In the genomic region with DNA sequence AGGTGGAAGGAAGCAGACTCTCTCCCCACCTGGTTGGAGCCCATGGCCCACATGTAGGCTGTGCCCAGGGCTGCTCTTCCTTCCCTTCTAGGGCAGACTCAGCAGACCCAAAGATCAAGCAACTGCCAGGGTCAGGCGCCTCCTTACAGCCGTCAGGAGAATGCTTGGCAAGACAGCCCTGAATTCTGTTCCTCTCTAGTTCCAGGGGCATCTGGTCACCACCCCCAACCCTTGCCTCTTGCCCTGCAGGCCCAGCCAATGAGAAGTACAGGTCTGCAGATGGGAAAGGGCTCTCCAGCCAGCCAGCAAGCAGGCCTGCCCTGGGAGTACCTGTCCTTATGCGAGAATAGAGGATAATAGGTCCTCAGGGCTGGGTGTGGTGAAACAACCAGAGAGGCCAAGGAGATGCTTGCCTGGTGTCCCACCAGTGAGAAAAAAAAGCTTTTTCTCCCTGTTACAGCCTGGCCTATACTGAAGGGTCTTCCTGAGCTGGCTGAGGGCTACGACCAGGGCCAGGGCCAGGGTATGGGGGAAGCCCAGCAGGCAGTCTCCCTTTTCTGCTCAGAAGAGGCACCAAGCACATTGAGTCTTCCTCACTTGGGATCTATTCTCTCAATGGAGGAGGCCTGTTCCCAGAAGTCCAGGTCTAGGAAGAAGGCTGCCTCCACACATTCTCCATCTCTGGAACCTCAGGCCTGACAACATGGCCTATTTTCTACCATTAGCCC, we compare ENCODE assay signal across 2 cellular contexts.
TF ChIP-seq lines count a peak whose summit lies in the region.

No MANE protein-coding gene starts in this region.

TF ChIP-seq in IMR-90, 13 proteins besides CTCF, POLR2A, EP300 and RAD21:
- no peak for TF ChIP-seq RCOR1 (IDR thresholded peaks at IDR 0.05; ENCODE audit: insufficient replicate concordance, low read length)
- TF ChIP-seq CEBPB (IDR thresholded peaks at IDR 0.05; ENCODE audit: low read depth, low read length), result no peak
- TF ChIP-seq MAZ (IDR thresholded peaks at IDR 0.05; ENCODE audit: borderline replicate concordance, low read depth, low read length), result no peak
- TF ChIP-seq SMC3 (IDR thresholded peaks at IDR 0.05; ENCODE audit: low read depth, low read length), result no peak
- TF ChIP-seq MXI1 (IDR thresholded peaks at IDR 0.05; ENCODE audit: borderline replicate concordance, low read depth, low read length), result no peak
- TF ChIP-seq, protein P1, sequence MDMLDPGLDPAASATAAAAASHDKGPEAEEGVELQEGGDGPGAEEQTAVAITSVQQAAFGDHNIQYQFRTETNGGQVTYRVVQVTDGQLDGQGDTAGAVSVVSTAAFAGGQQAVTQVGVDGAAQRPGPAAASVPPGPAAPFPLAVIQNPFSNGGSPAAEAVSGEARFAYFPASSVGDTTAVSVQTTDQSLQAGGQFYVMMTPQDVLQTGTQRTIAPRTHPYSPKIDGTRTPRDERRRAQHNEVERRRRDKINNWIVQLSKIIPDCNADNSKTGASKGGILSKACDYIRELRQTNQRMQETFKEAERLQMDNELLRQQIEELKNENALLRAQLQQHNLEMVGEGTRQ (IDR thresholded peaks at IDR 0.05; ENCODE audit: low read depth, low read length), result no peak
- TF ChIP-seq RFX5 (IDR thresholded peaks at IDR 0.05; ENCODE audit: low read depth, low read length), result no peak
- no peak for TF ChIP-seq CHD1 (IDR thresholded peaks at IDR 0.05; ENCODE audit: low read depth, low read length)

TF ChIP-seq in WTC11, 78 proteins besides CTCF, POLR2A, EP300 and RAD21:
- TF ChIP-seq, protein P2, sequence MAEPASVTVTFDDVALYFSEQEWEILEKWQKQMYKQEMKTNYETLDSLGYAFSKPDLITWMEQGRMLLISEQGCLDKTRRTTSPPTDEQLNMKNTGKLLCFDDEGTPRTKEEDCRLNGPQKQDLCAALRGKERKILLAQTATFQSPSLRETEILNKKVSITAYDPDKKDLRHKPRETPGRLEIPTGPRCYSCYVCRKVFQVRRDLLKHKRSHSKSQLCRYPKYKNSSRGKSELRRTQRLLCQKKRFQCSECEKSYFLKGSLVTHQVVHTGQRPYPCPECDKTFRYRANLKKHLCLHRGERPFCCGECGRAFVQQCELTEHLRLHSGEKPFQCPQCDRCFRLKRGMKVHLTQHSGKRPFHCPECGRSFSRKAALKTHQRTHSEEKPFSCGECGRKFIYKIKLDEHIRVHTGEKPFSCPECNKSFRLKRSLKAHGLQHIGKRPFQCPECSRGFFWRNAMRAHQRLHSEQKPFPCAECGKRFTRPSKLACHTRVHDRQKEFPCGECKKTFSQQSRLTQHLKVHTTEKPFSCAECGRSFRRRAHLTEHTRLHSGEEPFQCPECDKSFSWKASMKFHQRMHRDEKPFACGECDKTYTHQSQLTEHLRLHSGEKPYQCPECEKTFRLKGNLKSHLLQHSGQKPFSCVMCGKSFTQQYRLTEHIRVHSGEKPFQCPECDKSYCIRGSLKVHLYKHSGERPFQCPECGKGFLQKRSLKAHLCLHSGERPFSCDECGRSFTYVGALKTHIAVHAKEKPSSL (CRISPR knock-in tag; conservative IDR thresholded peaks at IDR 0.05), result no peak
- TF ChIP-seq, protein P3, sequence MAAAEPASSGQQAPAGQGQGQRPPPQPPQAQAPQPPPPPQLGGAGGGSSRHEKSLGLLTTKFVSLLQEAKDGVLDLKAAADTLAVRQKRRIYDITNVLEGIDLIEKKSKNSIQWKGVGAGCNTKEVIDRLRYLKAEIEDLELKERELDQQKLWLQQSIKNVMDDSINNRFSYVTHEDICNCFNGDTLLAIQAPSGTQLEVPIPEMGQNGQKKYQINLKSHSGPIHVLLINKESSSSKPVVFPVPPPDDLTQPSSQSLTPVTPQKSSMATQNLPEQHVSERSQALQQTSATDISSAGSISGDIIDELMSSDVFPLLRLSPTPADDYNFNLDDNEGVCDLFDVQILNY (CRISPR knock-in tag; IDR thresholded peaks at IDR 0.05), result no peak
- TF ChIP-seq OVOL2 (CRISPR knock-in tag; IDR thresholded peaks at IDR 0.05; ENCODE audit: borderline replicate concordance) (no peak), TEAD4 (CRISPR knock-in tag; IDR thresholded peaks at IDR 0.05) (no peak), FOXK1 (CRISPR knock-in tag; IDR thresholded peaks at IDR 0.05) (no peak), NR3C1 (CRISPR knock-in tag; conservative IDR thresholded peaks at IDR 0.05; ENCODE audit: low read depth) (no peak), CREB1 (CRISPR knock-in tag; IDR thresholded peaks at IDR 0.05) (no peak), EMX1 (CRISPR knock-in tag; IDR thresholded peaks at IDR 0.05) (no peak)
- TF ChIP-seq, protein P4, sequence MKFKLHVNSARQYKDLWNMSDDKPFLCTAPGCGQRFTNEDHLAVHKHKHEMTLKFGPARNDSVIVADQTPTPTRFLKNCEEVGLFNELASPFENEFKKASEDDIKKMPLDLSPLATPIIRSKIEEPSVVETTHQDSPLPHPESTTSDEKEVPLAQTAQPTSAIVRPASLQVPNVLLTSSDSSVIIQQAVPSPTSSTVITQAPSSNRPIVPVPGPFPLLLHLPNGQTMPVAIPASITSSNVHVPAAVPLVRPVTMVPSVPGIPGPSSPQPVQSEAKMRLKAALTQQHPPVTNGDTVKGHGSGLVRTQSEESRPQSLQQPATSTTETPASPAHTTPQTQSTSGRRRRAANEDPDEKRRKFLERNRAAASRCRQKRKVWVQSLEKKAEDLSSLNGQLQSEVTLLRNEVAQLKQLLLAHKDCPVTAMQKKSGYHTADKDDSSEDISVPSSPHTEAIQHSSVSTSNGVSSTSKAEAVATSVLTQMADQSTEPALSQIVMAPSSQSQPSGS (CRISPR knock-in tag; IDR thresholded peaks at IDR 0.05; ENCODE audit: borderline replicate concordance, low read depth), result no peak
- TF ChIP-seq, protein P5, sequence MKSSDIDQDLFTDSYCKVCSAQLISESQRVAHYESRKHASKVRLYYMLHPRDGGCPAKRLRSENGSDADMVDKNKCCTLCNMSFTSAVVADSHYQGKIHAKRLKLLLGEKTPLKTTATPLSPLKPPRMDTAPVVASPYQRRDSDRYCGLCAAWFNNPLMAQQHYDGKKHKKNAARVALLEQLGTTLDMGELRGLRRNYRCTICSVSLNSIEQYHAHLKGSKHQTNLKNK (CRISPR knock-in tag; IDR thresholded peaks at IDR 0.05), result no peak
- TF ChIP-seq, protein P6, sequence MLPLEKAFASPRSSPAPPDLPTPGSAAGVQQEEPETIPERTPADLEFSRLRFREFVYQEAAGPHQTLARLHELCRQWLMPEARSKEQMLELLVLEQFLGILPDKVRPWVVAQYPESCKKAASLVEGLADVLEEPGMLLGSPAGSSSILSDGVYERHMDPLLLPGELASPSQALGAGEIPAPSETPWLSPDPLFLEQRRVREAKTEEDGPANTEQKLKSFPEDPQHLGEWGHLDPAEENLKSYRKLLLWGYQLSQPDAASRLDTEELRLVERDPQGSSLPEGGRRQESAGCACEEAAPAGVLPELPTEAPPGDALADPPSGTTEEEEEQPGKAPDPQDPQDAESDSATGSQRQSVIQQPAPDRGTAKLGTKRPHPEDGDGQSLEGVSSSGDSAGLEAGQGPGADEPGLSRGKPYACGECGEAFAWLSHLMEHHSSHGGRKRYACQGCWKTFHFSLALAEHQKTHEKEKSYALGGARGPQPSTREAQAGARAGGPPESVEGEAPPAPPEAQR (CRISPR knock-in tag; IDR thresholded peaks at IDR 0.05), result no peak
- TF ChIP-seq, protein P7, sequence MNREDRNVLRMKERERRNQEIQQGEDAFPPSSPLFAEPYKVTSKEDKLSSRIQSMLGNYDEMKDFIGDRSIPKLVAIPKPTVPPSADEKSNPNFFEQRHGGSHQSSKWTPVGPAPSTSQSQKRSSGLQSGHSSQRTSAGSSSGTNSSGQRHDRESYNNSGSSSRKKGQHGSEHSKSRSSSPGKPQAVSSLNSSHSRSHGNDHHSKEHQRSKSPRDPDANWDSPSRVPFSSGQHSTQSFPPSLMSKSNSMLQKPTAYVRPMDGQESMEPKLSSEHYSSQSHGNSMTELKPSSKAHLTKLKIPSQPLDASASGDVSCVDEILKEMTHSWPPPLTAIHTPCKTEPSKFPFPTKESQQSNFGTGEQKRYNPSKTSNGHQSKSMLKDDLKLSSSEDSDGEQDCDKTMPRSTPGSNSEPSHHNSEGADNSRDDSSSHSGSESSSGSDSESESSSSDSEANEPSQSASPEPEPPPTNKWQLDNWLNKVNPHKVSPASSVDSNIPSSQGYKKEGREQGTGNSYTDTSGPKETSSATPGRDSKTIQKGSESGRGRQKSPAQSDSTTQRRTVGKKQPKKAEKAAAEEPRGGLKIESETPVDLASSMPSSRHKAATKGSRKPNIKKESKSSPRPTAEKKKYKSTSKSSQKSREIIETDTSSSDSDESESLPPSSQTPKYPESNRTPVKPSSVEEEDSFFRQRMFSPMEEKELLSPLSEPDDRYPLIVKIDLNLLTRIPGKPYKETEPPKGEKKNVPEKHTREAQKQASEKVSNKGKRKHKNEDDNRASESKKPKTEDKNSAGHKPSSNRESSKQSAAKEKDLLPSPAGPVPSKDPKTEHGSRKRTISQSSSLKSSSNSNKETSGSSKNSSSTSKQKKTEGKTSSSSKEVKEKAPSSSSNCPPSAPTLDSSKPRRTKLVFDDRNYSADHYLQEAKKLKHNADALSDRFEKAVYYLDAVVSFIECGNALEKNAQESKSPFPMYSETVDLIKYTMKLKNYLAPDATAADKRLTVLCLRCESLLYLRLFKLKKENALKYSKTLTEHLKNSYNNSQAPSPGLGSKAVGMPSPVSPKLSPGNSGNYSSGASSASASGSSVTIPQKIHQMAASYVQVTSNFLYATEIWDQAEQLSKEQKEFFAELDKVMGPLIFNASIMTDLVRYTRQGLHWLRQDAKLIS (CRISPR knock-in tag; IDR thresholded peaks at IDR 0.05; ENCODE audit: borderline replicate concordance), result no peak
- TF ChIP-seq, protein P8, sequence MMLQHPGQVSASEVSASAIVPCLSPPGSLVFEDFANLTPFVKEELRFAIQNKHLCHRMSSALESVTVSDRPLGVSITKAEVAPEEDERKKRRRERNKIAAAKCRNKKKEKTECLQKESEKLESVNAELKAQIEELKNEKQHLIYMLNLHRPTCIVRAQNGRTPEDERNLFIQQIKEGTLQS (CRISPR knock-in tag; conservative IDR thresholded peaks at IDR 0.05), result no peak
- TF ChIP-seq, protein P9, sequence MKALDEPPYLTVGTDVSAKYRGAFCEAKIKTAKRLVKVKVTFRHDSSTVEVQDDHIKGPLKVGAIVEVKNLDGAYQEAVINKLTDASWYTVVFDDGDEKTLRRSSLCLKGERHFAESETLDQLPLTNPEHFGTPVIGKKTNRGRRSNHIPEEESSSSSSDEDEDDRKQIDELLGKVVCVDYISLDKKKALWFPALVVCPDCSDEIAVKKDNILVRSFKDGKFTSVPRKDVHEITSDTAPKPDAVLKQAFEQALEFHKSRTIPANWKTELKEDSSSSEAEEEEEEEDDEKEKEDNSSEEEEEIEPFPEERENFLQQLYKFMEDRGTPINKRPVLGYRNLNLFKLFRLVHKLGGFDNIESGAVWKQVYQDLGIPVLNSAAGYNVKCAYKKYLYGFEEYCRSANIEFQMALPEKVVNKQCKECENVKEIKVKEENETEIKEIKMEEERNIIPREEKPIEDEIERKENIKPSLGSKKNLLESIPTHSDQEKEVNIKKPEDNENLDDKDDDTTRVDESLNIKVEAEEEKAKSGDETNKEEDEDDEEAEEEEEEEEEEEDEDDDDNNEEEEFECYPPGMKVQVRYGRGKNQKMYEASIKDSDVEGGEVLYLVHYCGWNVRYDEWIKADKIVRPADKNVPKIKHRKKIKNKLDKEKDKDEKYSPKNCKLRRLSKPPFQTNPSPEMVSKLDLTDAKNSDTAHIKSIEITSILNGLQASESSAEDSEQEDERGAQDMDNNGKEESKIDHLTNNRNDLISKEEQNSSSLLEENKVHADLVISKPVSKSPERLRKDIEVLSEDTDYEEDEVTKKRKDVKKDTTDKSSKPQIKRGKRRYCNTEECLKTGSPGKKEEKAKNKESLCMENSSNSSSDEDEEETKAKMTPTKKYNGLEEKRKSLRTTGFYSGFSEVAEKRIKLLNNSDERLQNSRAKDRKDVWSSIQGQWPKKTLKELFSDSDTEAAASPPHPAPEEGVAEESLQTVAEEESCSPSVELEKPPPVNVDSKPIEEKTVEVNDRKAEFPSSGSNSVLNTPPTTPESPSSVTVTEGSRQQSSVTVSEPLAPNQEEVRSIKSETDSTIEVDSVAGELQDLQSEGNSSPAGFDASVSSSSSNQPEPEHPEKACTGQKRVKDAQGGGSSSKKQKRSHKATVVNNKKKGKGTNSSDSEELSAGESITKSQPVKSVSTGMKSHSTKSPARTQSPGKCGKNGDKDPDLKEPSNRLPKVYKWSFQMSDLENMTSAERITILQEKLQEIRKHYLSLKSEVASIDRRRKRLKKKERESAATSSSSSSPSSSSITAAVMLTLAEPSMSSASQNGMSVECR (CRISPR knock-in tag; IDR thresholded peaks at IDR 0.05; ENCODE audit: borderline replicate concordance), result no peak
- TF ChIP-seq, protein P10, sequence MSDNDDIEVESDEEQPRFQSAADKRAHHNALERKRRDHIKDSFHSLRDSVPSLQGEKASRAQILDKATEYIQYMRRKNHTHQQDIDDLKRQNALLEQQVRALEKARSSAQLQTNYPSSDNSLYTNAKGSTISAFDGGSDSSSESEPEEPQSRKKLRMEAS (CRISPR knock-in tag; IDR thresholded peaks at IDR 0.05), result no peak
- TF ChIP-seq, protein P11, sequence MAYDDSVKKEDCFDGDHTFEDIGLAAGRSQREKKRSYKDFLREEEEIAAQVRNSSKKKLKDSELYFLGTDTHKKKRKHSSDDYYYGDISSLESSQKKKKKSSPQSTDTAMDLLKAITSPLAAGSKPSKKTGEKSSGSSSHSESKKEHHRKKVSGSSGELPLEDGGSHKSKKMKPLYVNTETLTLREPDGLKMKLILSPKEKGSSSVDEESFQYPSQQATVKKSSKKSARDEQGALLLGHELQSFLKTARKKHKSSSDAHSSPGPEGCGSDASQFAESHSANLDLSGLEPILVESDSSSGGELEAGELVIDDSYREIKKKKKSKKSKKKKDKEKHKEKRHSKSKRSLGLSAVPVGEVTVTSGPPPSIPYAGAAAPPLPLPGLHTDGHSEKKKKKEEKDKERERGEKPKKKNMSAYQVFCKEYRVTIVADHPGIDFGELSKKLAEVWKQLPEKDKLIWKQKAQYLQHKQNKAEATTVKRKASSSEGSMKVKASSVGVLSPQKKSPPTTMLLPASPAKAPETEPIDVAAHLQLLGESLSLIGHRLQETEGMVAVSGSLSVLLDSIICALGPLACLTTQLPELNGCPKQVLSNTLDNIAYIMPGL (CRISPR knock-in tag; IDR thresholded peaks at IDR 0.05), result no peak
